In genomic region chr5:139709587-139710369, GRCh38 we compare ENCODE assay signal across 8 cellular contexts.
DNase-seq lines count a peak whose midpoint lies in the region; ATAC-seq lines count a peak whose summit lies in the region.

No MANE protein-coding gene starts in this region.

- H3K27ac ChIP-seq in right cardiac atrium (ENCODE audit: low read length) = peak overlapping the region; percentile 53
- H3K27ac ChIP-seq in skeletal muscle tissue (ENCODE audit: low read depth, low read length) = no peak overlapping the region

- DNase-seq in NCI-H1417 (lab: John Stamatoyannopoulos, UW) (peak in 2 of 3 experiments; percentile 72 to 77), NCI-H1417 treated with DMSO at 0.1 percent for 48 hours (lab: John Stamatoyannopoulos, UW) (no peak), right cardiac atrium (peak; percentile 64 to 86 (median 77)), occipital lobe (lab: John Stamatoyannopoulos, UW) (no peak), pons (ENCODE audit: low spot score) (no peak)

- H3K27me3 Mint-ChIP-seq in activated T-helper 17 cell treated with anti-CD3 and anti-CD28 coated beads, Interleukin-2, amount 50 U/mL, for 72 hours = peaks cover 3% of the 10 kb centered on the region

- no peaks in the 10 kb centered on the region for H3K36me3 ChIP-seq in skeletal muscle tissue (ENCODE audit: control insufficient read depth in 3 of 3, insufficient read depth in 3 of 3, low read length in 3 of 3)

- H3K27me3 ChIP-seq in right cardiac atrium (ENCODE audit: control insufficient read depth, insufficient read depth) (no peaks in the 10 kb centered on the region), skeletal muscle tissue (ENCODE audit: control insufficient read depth in 3 of 3, insufficient read depth in 3 of 3, low read length in 3 of 3) (peaks cover 0 to 13% (median 10%) of the 10 kb centered on the region in 3 donors)

- no peaks in the 10 kb centered on the region for H3K4me1 Mint-ChIP-seq in activated T-helper 17 cell treated with anti-CD3 and anti-CD28 coated beads, Interleukin-2, amount 50 U/mL, for 72 hours

- H3K36me3 Mint-ChIP-seq in activated T-helper 17 cell treated with anti-CD3 and anti-CD28 coated beads, Interleukin-2, amount 50 U/mL, for 72 hours (ENCODE audit: low read depth) = no peaks in the 10 kb centered on the region

- intact Hi-C loops in right cardiac atrium (cut with DNase I) = loop anchor here in 1 of 4 donors (5.0 kb wide), 1 partner anchor 38 kb away; no protein-coding TSS in a partner anchor

- no peak overlapping the region for H3K27ac Mint-ChIP-seq in activated T-helper 17 cell treated with anti-CD3 and anti-CD28 coated beads, Interleukin-2, amount 50 U/mL, for 72 hours

- peak overlapping the region in 1 of 3 donors; percentile 14 for H3K9ac ChIP-seq in skeletal muscle tissue (ENCODE audit: low read depth in 1 of 3, low read length in 3 of 3)

- H3K9me3 ChIP-seq in right cardiac atrium (ENCODE audit: control insufficient read depth, low read length) = no peaks in the 10 kb centered on the region
- H3K9me3 ChIP-seq in skeletal muscle tissue (ENCODE audit: control insufficient read depth in 3 of 3, low read length in 3 of 3) = no peaks in the 10 kb centered on the region

- H3K4me3 Mint-ChIP-seq in activated T-helper 17 cell treated with anti-CD3 and anti-CD28 coated beads, Interleukin-2, amount 50 U/mL, for 72 hours = peak overlapping the region; percentile 59

- 28% methylated on average over 59 of the region's 59 CpGs for WGBS in right cardiac atrium

- H3K9me3 Mint-ChIP-seq in activated T-helper 17 cell treated with anti-CD3 and anti-CD28 coated beads, Interleukin-2, amount 50 U/mL, for 72 hours = no peaks in the 10 kb centered on the region

- no peak for ATAC-seq in activated T-helper 17 cell treated with anti-CD3 and anti-CD28 coated beads, Interleukin-2, amount 50 U/mL, for 72 hours (replicated peaks)
- ATAC-seq in right cardiac atrium = peak; percentile 44 to 61
- ATAC-seq in GM21825 (IDR thresholded peaks at IDR 0.05; ENCODE audit: unreplicated experiment) = no peak

- H3K4me3 ChIP-seq in right cardiac atrium (ENCODE audit: low read length) (peak overlapping the region; percentile 10), skeletal muscle tissue (ENCODE audit: low read length in 3 of 3) (peak overlapping the region in 2 of 3 donors; percentile 23 to 66)

- H3K4me1 ChIP-seq in right cardiac atrium (ENCODE audit: control insufficient read depth, insufficient read depth, low read length) (peaks cover 11% of the 10 kb centered on the region), skeletal muscle tissue (ENCODE audit: control insufficient read depth in 3 of 3, insufficient read depth in 3 of 3, low read length in 3 of 3) (peaks cover 20 to 27% (median 25%) of the 10 kb centered on the region in 3 donors)

Comparison
In these comparisons a context has a peak if more than half of its experiments do, and no peak if none do; other contexts are left out.
1. DNase-seq: peak in NCI-H1417 (2 of 3) and right cardiac atrium (3 of 3); none in NCI-H1417 treated with DMSO at 0.1 percent for 48 hours (single experiment), occipital lobe (single experiment) and pons (single experiment).
2. ATAC-seq: peak in right cardiac atrium (2 of 2); none in activated T-helper 17 cell treated with anti-CD3 and anti-CD28 coated beads, Interleukin-2, amount 50 U/mL, for 72 hours (single experiment) and GM21825 (single experiment).